Comparison of ENCODE assay signal across 1 cellular context in the genomic region with DNA sequence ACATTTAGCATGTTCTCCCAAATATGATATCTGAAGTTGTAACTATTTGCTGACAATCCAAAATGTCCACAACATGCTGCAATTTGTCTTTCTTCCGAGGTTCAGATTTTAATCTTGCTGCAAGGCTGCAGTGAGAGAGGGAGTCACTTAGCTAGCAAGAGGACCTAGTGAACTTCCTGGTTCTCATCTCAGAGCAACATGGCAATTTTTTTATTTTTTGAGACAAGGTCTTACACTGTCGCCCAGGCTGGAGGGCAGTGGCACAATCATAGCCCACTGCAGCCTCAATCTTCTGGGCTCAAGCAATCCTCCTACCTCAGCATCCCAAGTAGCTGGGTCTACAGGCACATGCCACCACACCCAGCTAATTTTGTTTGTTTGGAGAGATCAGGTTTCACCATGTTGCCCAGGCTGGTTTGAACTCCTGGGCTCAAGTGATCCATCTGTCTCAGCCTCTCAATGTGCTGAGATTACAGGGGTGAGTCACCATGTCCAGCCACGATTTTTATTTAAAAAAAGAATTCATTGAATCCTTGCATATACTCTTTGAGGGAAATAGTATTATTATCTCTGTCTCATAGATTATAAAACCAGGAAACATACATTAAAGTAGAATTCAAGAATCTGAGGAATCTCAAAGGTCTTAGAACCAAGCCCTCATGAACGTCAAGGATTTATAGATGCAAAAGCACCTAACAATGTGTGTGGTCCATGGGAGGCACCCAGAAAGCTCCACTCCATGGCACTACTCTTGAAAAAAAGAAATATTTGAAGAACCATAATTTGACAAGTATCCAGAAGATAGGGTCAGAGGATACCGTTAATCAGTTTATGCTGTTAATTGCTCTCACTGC.
TF ChIP-seq lines count a peak whose summit lies in the region.

No MANE protein-coding gene starts in this region.

TF ChIP-seq in HEK293, 187 proteins besides CTCF, POLR2A, EP300 and RAD21 (continued from another document):
- TF ChIP-seq ZNF426 (tag by site-specific recombination; IDR thresholded peaks at IDR 0.05) (no peak), ZNF555 (tag by site-specific recombination; conservative IDR thresholded peaks at IDR 0.05) (no peak), ZNF24 (tag by site-specific recombination; IDR thresholded peaks at IDR 0.05) (peak; percentile 61; the same call in 1 of the 2 replicates), HOXD13 (CRISPR knock-in tag; IDR thresholded peaks at IDR 0.05; ENCODE audit: borderline replicate concordance) (no peak), ZNF274 (IDR thresholded peaks at IDR 0.05; ENCODE audit: low read length) (no peak), ZNF274 (tag by site-specific recombination; IDR thresholded peaks at IDR 0.05; ENCODE audit: borderline replicate concordance) (no peak), KLF1 (tag by site-specific recombination; IDR thresholded peaks at IDR 0.05) (peak; percentile 78), ZNF350 (tag by site-specific recombination; IDR thresholded peaks at IDR 0.05) (no peak), ZNF223 (tag by site-specific recombination; IDR thresholded peaks at IDR 0.05) (no peak), SP3 (tag by site-specific recombination; IDR thresholded peaks at IDR 0.05) (no peak), MYNN (tag by site-specific recombination; IDR thresholded peaks at IDR 0.05; ENCODE audit: borderline replicate concordance) (no peak), ZBTB20 (tag by site-specific recombination; IDR thresholded peaks at IDR 0.05) (no peak), ZNF600 (tag by site-specific recombination; IDR thresholded peaks at IDR 0.05) (peak; percentile 32; the same call in 1 of the 2 replicates), ZNF629 (tag by site-specific recombination; IDR thresholded peaks at IDR 0.05) (peak; percentile 60), GFI1B (tag by site-specific recombination; IDR thresholded peaks at IDR 0.05) (peak; percentile 74), ZBTB17 (tag by site-specific recombination; IDR thresholded peaks at IDR 0.05) (peak; percentile 47), ZXDB (tag by site-specific recombination; IDR thresholded peaks at IDR 0.05) (peak; percentile 39; the same call in 1 of the 2 replicates), ZNF621 (tag by site-specific recombination; IDR thresholded peaks at IDR 0.05) (no peak)
- TF ChIP-seq, protein P1, sequence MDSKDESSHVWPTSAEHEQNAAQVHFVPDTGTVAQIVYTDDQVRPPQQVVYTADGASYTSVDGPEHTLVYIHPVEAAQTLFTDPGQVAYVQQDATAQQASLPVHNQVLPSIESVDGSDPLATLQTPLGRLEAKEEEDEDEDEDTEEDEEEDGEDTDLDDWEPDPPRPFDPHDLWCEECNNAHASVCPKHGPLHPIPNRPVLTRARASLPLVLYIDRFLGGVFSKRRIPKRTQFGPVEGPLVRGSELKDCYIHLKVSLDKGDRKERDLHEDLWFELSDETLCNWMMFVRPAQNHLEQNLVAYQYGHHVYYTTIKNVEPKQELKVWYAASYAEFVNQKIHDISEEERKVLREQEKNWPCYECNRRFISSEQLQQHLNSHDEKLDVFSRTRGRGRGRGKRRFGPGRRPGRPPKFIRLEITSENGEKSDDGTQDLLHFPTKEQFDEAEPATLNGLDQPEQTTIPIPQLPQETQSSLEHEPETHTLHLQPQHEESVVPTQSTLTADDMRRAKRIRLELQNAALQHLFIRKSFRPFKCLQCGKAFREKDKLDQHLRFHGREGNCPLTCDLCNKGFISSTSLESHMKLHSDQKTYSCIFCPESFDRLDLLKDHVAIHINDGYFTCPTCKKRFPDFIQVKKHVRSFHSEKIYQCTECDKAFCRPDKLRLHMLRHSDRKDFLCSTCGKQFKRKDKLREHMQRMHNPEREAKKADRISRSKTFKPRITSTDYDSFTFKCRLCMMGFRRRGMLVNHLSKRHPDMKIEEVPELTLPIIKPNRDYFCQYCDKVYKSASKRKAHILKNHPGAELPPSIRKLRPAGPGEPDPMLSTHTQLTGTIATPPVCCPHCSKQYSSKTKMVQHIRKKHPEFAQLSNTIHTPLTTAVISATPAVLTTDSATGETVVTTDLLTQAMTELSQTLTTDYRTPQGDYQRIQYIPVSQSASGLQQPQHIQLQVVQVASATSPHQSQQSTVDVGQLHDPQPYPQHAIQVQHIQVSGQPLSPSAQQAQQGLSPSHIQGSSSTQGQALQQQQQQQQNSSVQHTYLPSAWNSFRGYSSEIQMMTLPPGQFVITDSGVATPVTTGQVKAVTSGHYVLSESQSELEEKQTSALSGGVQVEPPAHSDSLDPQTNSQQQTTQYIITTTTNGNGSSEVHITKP (tag by site-specific recombination; IDR thresholded peaks at IDR 0.05), result 0 out of 2 replicates have a peak, but pooled peaks have one; percentile 20
- TF ChIP-seq, protein P2, sequence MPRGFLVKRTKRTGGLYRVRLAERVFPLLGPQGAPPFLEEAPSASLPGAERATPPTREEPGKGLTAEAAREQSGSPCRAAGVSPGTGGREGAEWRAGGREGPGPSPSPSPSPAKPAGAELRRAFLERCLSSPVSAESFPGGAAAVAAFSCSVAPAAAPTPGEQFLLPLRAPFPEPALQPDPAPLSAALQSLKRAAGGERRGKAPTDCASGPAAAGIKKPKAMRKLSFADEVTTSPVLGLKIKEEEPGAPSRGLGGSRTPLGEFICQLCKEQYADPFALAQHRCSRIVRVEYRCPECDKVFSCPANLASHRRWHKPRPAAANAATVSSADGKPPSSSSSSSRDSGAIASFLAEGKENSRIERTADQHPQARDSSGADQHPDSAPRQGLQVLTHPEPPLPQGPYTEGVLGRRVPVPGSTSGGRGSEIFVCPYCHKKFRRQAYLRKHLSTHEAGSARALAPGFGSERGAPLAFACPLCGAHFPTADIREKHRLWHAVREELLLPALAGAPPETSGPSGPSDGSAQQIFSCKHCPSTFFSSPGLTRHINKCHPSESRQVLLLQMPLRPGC (tag by site-specific recombination; IDR thresholded peaks at IDR 0.05), result peak; percentile 93
- TF ChIP-seq, protein P3, sequence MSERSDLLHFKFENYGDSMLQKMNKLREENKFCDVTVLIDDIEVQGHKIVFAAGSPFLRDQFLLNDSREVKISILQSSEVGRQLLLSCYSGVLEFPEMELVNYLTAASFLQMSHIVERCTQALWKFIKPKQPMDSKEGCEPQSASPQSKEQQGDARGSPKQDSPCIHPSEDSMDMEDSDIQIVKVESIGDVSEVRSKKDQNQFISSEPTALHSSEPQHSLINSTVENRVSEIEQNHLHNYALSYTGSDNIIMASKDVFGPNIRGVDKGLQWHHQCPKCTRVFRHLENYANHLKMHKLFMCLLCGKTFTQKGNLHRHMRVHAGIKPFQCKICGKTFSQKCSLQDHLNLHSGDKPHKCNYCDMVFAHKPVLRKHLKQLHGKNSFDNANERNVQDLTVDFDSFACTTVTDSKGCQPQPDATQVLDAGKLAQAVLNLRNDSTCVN (tag by site-specific recombination; optimal IDR thresholded peaks at IDR 0.05), result no peak
- TF ChIP-seq, protein P4, sequence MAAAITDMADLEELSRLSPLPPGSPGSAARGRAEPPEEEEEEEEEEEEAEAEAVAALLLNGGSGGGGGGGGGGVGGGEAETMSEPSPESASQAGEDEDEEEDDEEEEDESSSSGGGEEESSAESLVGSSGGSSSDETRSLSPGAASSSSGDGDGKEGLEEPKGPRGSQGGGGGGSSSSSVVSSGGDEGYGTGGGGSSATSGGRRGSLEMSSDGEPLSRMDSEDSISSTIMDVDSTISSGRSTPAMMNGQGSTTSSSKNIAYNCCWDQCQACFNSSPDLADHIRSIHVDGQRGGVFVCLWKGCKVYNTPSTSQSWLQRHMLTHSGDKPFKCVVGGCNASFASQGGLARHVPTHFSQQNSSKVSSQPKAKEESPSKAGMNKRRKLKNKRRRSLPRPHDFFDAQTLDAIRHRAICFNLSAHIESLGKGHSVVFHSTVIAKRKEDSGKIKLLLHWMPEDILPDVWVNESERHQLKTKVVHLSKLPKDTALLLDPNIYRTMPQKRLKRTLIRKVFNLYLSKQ (tag by site-specific recombination; IDR thresholded peaks at IDR 0.05; ENCODE audit: borderline replicate concordance), result no peak
- TF ChIP-seq, protein P5, sequence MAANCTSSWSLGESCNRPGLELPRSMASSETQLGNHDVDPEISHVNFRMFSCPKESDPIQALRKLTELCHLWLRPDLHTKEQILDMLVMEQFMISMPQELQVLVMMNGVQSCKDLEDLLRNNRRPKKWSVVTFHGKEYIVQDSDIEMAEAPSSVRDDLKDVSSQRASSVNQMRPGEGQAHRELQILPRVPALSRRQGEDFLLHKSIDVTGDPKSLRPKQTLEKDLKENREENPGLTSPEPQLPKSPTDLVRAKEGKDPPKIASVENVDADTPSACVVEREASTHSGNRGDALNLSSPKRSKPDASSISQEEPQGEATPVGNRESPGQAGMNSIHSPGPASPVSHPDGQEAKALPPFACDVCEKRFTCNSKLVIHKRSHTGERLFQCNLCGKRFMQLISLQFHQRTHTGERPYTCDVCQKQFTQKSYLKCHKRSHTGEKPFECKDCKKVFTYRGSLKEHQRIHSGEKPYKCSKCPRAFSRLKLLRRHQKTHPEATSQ (tag by site-specific recombination; IDR thresholded peaks at IDR 0.05), result 0 out of 2 replicates have a peak, but pooled peaks have one; percentile 14
- TF ChIP-seq, protein P6, sequence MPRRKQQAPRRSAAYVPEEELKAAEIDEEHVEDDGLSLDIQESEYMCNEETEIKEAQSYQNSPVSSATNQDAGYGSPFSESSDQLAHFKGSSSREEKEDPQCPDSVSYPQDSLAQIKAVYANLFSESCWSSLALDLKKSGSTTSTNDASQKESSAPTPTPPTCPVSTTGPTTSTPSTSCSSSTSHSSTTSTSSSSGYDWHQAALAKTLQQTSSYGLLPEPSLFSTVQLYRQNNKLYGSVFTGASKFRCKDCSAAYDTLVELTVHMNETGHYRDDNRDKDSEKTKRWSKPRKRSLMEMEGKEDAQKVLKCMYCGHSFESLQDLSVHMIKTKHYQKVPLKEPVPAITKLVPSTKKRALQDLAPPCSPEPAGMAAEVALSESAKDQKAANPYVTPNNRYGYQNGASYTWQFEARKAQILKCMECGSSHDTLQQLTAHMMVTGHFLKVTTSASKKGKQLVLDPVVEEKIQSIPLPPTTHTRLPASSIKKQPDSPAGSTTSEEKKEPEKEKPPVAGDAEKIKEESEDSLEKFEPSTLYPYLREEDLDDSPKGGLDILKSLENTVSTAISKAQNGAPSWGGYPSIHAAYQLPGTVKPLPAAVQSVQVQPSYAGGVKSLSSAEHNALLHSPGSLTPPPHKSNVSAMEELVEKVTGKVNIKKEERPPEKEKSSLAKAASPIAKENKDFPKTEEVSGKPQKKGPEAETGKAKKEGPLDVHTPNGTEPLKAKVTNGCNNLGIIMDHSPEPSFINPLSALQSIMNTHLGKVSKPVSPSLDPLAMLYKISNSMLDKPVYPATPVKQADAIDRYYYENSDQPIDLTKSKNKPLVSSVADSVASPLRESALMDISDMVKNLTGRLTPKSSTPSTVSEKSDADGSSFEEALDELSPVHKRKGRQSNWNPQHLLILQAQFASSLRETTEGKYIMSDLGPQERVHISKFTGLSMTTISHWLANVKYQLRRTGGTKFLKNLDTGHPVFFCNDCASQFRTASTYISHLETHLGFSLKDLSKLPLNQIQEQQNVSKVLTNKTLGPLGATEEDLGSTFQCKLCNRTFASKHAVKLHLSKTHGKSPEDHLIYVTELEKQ (tag by site-specific recombination; IDR thresholded peaks at IDR 0.05; ENCODE audit: borderline replicate concordance), result no peak
- TF ChIP-seq, protein P7, sequence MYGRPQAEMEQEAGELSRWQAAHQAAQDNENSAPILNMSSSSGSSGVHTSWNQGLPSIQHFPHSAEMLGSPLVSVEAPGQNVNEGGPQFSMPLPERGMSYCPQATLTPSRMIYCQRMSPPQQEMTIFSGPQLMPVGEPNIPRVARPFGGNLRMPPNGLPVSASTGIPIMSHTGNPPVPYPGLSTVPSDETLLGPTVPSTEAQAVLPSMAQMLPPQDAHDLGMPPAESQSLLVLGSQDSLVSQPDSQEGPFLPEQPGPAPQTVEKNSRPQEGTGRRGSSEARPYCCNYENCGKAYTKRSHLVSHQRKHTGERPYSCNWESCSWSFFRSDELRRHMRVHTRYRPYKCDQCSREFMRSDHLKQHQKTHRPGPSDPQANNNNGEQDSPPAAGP (tag by site-specific recombination; IDR thresholded peaks at IDR 0.05), result peak; percentile 49; the same call in 1 of the 2 replicates
TF ChIP-seq in HEK293: peak in this region for 19.
